Comparison of ENCODE assay signal across 13 cellular contexts in the genomic region with DNA sequence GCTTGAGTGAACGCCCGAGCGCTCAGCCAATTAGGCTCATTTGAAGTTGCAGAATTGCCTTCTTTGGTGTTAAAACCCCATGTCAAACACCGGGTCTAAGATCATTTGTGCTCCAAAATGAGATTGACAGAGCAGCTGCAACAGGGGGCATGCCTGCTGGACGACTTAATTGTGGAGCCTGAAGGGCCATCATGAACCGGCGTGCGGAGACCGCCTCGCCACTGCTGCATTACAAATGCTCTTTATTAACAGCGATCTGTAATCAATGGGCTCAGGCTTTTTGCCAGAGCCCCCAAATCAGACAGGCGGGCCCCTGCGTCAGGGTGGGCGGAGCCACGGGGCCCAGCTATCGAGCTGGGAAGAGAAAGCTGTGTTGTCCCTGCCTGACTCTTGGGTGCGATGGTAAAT.
DNase-seq lines count a peak whose midpoint lies in the region; ATAC-seq, FAIRE-seq and TF ChIP-seq lines count a peak whose summit lies in the region.
"Had no signal": no experiment of that assay in that cellular context is flagged by ENCODE, and none has a peak within 500 bp of the region (broad histone marks: within the 10 kb centered on the region; RNA-seq: fewer than 3 reads in every experiment).

No MANE protein-coding gene starts in this region.

- RAD21 ChIA-PET in GM12878 (lab: Charles Lee; ENCODE audit: unreplicated experiment) = no interaction called here

- peaks cover 36% of the 10 kb centered on the region for H3K27me3 Mint-ChIP-seq in activated CD8-positive, alpha-beta memory T cell treated with anti-CD3 and anti-CD28 coated beads, Interleukin-2, amount 10 ng/mL, durations not matched to agents 7 days and 5 days
- no peaks in the 10 kb centered on the region for H3K27me3 Mint-ChIP-seq in activated naive CD8-positive, alpha-beta T cell treated with anti-CD3 and anti-CD28 coated beads for 36 hours

- BruUV-seq in GM12878 (replicated peaks; lab: Mats Ljungman, UMichigan) = no TSS peak

- in situ Hi-C loops in GM12878 (cut with MboI) = no loop called here

- FAIRE-seq in GM12878 (lab: Jason Lieb, UNC) = no peak
- FAIRE-seq in keratinocyte (lab: Jason Lieb, UNC) = no peak
- FAIRE-seq: A204.1, endometrium had no signal

- H3K9me3 ChIP-seq in GM12878 (replicated peaks; ENCODE audit: control insufficient read depth, insufficient read depth, low read length) (no peaks in the 10 kb centered on the region), keratinocyte (ENCODE audit: control insufficient read depth, low read depth, low read length) (no peaks in the 10 kb centered on the region), thoracic aorta (no peaks in the 10 kb centered on the region)

- no peak for ATAC-seq in activated CD8-positive, alpha-beta memory T cell treated with anti-CD3 and anti-CD28 coated beads, Interleukin-2, amount 10 ng/mL, durations not matched to agents 7 days and 5 days
- ATAC-seq in GM12878 = no peak; the same call in 2 of the 3 replicates
- ATAC-seq in thoracic aorta (ENCODE audit: insufficient number of reproducible peaks, low FRiP score, low read depth) = no peak
- no peak for ATAC-seq in activated CD4-positive, CD25-positive, alpha-beta regulatory T cell treated with anti-CD3 and anti-CD28 coated beads, Interleukin-2, amount 50 U/mL, for 24 hours
- ATAC-seq: activated T-cell treated with anti-CD3 and anti-CD28 coated beads, Interleukin-2, amount 50 U/mL, for 4 hours; naive thymus-derived CD4-positive, alpha-beta T cell had no signal

- peak overlapping the region; percentile 47 for H3K4me3 Mint-ChIP-seq in activated CD8-positive, alpha-beta memory T cell treated with anti-CD3 and anti-CD28 coated beads, Interleukin-2, amount 10 ng/mL, durations not matched to agents 7 days and 5 days
- no peak overlapping the region for H3K4me3 Mint-ChIP-seq in activated naive CD8-positive, alpha-beta T cell treated with anti-CD3 and anti-CD28 coated beads for 36 hours
- H3K4me3 Mint-ChIP-seq: activated T-cell treated with anti-CD3 and anti-CD28 coated beads, Interleukin-2, amount 50 U/mL, for 4 hours had no signal

- H3K36me3 ChIP-seq in GM12878 (ENCODE audit: control insufficient read depth in 2 of 2, insufficient read depth in 2 of 2, low read length in 1 of 2) = no peaks in the 10 kb centered on the region
- H3K36me3 ChIP-seq in keratinocyte (ENCODE audit: control insufficient read depth in 2 of 2, extremely low read depth in 1 of 2, insufficient read depth in 2 of 2, low read length in 2 of 2) = no peaks in the 10 kb centered on the region
- no peaks in the 10 kb centered on the region for H3K36me3 ChIP-seq in thoracic aorta

- H3K4me2 ChIP-seq in GM12878 (ENCODE audit: control insufficient read depth, insufficient read depth) = no peak overlapping the region
- H3K4me2 ChIP-seq in keratinocyte (ENCODE audit: control insufficient read depth, extremely low read depth, insufficient read depth, low read depth, low read length) = peak overlapping the region; percentile 67

- H3K27ac Mint-ChIP-seq in activated CD8-positive, alpha-beta memory T cell treated with anti-CD3 and anti-CD28 coated beads, Interleukin-2, amount 10 ng/mL, durations not matched to agents 7 days and 5 days = no peak overlapping the region
- H3K27ac Mint-ChIP-seq in activated naive CD8-positive, alpha-beta T cell treated with anti-CD3 and anti-CD28 coated beads for 36 hours = no peak overlapping the region
- H3K27ac Mint-ChIP-seq: naive thymus-derived CD4-positive, alpha-beta T cell had no signal

- WGBS in GM12878 (ENCODE audit: insufficient coverage, insufficient replicate concordance, low lambda C conversion rate, missing lambda C conversion rate) = 40% methylated on average over 17 of the region's 17 CpGs

- H3K79me2 ChIP-seq in GM12878 (ENCODE audit: control insufficient read depth, insufficient read depth, low read length) (no peaks in the 10 kb centered on the region), keratinocyte (ENCODE audit: control insufficient read depth, insufficient read depth, low read length) (no peaks in the 10 kb centered on the region)

- H2AFZ ChIP-seq in GM12878 (ENCODE audit: control insufficient read depth, low read depth, low read length) (0 out of 2 replicates have a peak overlapping the region, but pooled peaks have one; percentile 8), keratinocyte (ENCODE audit: control insufficient read depth, low read length) (peak overlapping the region; percentile 54)

- TF ChIP-seq POLR2A in GM12878 (IDR thresholded peaks at IDR 0.05; ENCODE audit: low read depth, low read length) = no peak

- dilution Hi-C loops in keratinocyte (cut with MboI; ENCODE audit: extremely low pct_ligation_motif_present, low sequenced_read_pairs) = no loop called here

- H4K20me1 ChIP-seq in GM12878 (ENCODE audit: control insufficient read depth, insufficient read depth) (no peaks in the 10 kb centered on the region), keratinocyte (ENCODE audit: control insufficient read depth, extremely low read depth, insufficient read depth, low read length) (no peaks in the 10 kb centered on the region)

- H3K4me3 ChIP-seq in GM12878 (no peak overlapping the region), keratinocyte (ENCODE audit: control insufficient read depth in 2 of 3, extremely low read depth in 1 of 3, insufficient read depth in 2 of 3, low read depth in 1 of 3, low read length in 3 of 3) (peak overlapping the region in 2 of 3 experiments; percentile 25 to 34), thoracic aorta (peak overlapping the region; percentile 53)

- CTCF ChIA-PET in activated CD8-positive, alpha-beta memory T cell treated with anti-CD3 and anti-CD28 coated beads, Interleukin-2, amount 10 ng/mL, durations not matched to agents 7 days and 5 days (lab: Charles Lee) = no interaction called here
- CTCF ChIA-PET in GM12878 (lab: Yijun Ruan, JAX) = interaction anchor here (1.5 kb wide), 1 partner anchor 438 kb away, joined by 4 read pairs; no protein-coding TSS in a partner anchor

- no peak for DNase-seq in activated CD8-positive, alpha-beta memory T cell treated with anti-CD3 and anti-CD28 coated beads, Interleukin-2, amount 10 ng/mL, durations not matched to agents 7 days and 5 days
- DNase-seq in activated CD8-positive, alpha-beta memory T cell treated with anti-CD3 and anti-CD28 coated beads, Interleukin-2, amount 50 U/mL, for 48 hours = no peak
- no peak for DNase-seq in GM12878 (ENCODE audit: low read depth, low spot score)
- DNase-seq in keratinocyte (ENCODE audit: low read depth, low spot score) = no peak
- no peak for DNase-seq in thoracic aorta (ENCODE audit: low spot score)
- DNase-seq in activated naive CD8-positive, alpha-beta T cell treated with anti-CD3 and anti-CD28 coated beads for 36 hours = no peak
- DNase-seq in foreskin melanocyte = no peak
- DNase-seq: activated T-cell treated with anti-CD3 and anti-CD28 coated beads, Interleukin-2, amount 50 U/mL, for 4 hours; naive thymus-derived CD4-positive, alpha-beta T cell; NCI-H187 treated with DMSO at 0.1 percent for 48 hours had no signal

- no peaks in the 10 kb centered on the region for H3K36me3 Mint-ChIP-seq in activated CD8-positive, alpha-beta memory T cell treated with anti-CD3 and anti-CD28 coated beads, Interleukin-2, amount 10 ng/mL, durations not matched to agents 7 days and 5 days
- no peaks in the 10 kb centered on the region for H3K36me3 Mint-ChIP-seq in activated naive CD8-positive, alpha-beta T cell treated with anti-CD3 and anti-CD28 coated beads for 36 hours
- H3K36me3 Mint-ChIP-seq: naive thymus-derived CD4-positive, alpha-beta T cell had no signal

- H3K4me1 ChIP-seq in GM12878 (ENCODE audit: control insufficient read depth, insufficient read depth, low read length) = no peaks in the 10 kb centered on the region
- peaks cover 16% of the 10 kb centered on the region for H3K4me1 ChIP-seq in keratinocyte (ENCODE audit: control insufficient read depth, extremely low read depth, insufficient read depth, low read length)
- peaks cover 0 to 8% of the 10 kb centered on the region in 2 donors for H3K4me1 ChIP-seq in thoracic aorta (ENCODE audit: control insufficient read depth in 1 of 2, low read depth in 2 of 2)

- no peak for TF ChIP-seq EP300 in GM12878 (IDR thresholded peaks at IDR 0.05; ENCODE audit: borderline replicate concordance in 1 of 2, control insufficient read depth in 1 of 2, low read depth in 2 of 2, low read length in 2 of 2)

- peaks cover 4% of the 10 kb centered on the region for H3K4me1 Mint-ChIP-seq in activated CD8-positive, alpha-beta memory T cell treated with anti-CD3 and anti-CD28 coated beads, Interleukin-2, amount 10 ng/mL, durations not matched to agents 7 days and 5 days
- H3K4me1 Mint-ChIP-seq in activated naive CD8-positive, alpha-beta T cell treated with anti-CD3 and anti-CD28 coated beads for 36 hours = no peaks in the 10 kb centered on the region
- H3K4me1 Mint-ChIP-seq: naive thymus-derived CD4-positive, alpha-beta T cell had no signal

- H3K9me3 Mint-ChIP-seq in activated CD8-positive, alpha-beta memory T cell treated with anti-CD3 and anti-CD28 coated beads, Interleukin-2, amount 10 ng/mL, durations not matched to agents 7 days and 5 days (ENCODE audit: low read depth) = no peaks in the 10 kb centered on the region
- H3K9me3 Mint-ChIP-seq in activated naive CD8-positive, alpha-beta T cell treated with anti-CD3 and anti-CD28 coated beads for 36 hours = no peaks in the 10 kb centered on the region
- H3K9me3 Mint-ChIP-seq: activated T-cell treated with anti-CD3 and anti-CD28 coated beads, Interleukin-2, amount 50 U/mL, for 4 hours had no signal

- H3K9ac ChIP-seq in GM12878 (ENCODE audit: control insufficient read depth, insufficient read depth, low read length) = no peak overlapping the region
- no peak overlapping the region for H3K9ac ChIP-seq in keratinocyte (ENCODE audit: control insufficient read depth, extremely low read depth, insufficient read depth, low read length)

- TF ChIP-seq RAD21 in GM12878 (IDR thresholded peaks at IDR 0.05; ENCODE audit: insufficient read depth, low read depth, low read length) = no peak

- H3K27me3 ChIP-seq in GM12878 (replicated peaks in 1 of 2; ENCODE audit: control insufficient read depth in 2 of 2, insufficient read depth in 2 of 2, low read length in 1 of 2) (peaks cover 2% of the 10 kb centered on the region in 2 experiments; a peak in 1 of 4 replicates), keratinocyte (ENCODE audit: control insufficient read depth, extremely low read depth, insufficient read depth, low read length) (no peaks in the 10 kb centered on the region), thoracic aorta (replicated peaks; ENCODE audit: insufficient read depth) (no peaks in the 10 kb centered on the region)

- POLR2A ChIA-PET in GM12878 (lab: Charles Lee) = no interaction called here

- TF ChIP-seq CTCF in GM12878 (IDR thresholded peaks at IDR 0.05 in 2 of 3, conservative IDR thresholded peaks at IDR 0.05 in 1 of 3; ENCODE audit: control insufficient read depth in 2 of 3, extremely low read depth in 1 of 3, insufficient read depth in 1 of 3, low read depth in 3 of 3, low read length in 3 of 3) (no peak), keratinocyte (optimal IDR thresholded peaks at IDR 0.05 in 1 of 3, IDR thresholded peaks at IDR 0.05 in 1 of 3, conservative IDR thresholded peaks at IDR 0.05 in 1 of 3; ENCODE audit: extremely low read depth in 1 of 3, insufficient read depth in 2 of 3, low read length in 3 of 3) (no peak), thoracic aorta (IDR thresholded peaks at IDR 0.05) (no peak)

- SMC1A ChIA-PET in GM12878 (lab: Charles Lee; ENCODE audit: uncharacterized antibody, unreplicated experiment) = no interaction called here

- H3K9me1 ChIP-seq in keratinocyte (ENCODE audit: control insufficient read depth, extremely low read depth, insufficient read depth, low read length) = no peaks in the 10 kb centered on the region

- H3K27ac ChIP-seq in GM12878 (ENCODE audit: control insufficient read depth, insufficient read depth) (no peak overlapping the region), keratinocyte (ENCODE audit: control insufficient read depth, insufficient read depth, low read length) (no peak overlapping the region), thoracic aorta (no peak overlapping the region)

- intact Hi-C loops in GM12878 (cut with micrococcal nuclease; ENCODE audit: unreplicated experiment) = no loop called here
